ENCODE assay signal across 16 cellular contexts in the genomic region with DNA sequence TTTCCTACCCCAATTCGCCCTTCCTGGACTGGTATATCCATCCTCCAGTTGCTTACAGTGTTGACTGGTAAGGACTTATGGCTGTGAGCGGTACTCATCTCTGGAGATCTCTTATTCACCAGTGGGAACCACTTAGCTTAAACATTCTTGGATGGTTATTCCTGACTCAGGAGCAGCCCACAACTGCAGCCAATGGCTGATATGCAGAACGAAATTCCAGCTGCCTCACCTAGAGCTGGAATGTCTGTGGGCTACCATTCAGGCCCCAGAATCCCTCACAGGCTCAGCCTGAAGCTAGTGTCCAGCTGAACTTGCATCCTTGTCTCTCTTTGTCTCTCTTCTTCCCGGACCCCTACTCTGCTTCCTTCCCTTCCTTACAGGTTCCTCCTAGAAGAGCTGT.
"Had no signal": no experiment of that assay in that cellular context is flagged by ENCODE, and none has a peak within 500 bp of the region (broad histone marks: within the 10 kb centered on the region; RNA-seq: fewer than 3 reads in every experiment).

No MANE protein-coding gene starts in this region.

- H3K36me3 ChIP-seq: esophagus muscularis mucosa, lower lobe of right lung, ovary, sigmoid colon, thoracic aorta had no signal

- H3K4me3 Mint-ChIP-seq: activated CD4-positive, alpha-beta T cell treated with anti-CD3 and anti-CD28 coated beads, Interleukin-2, amount 10 ng/mL, durations not matched to agents 24 days and 14 days; activated naive CD4-positive, alpha-beta T cell treated with anti-CD3 and anti-CD28 coated beads for 36 hours; mesothelial cell of epicardium; neural crest cell had no signal

- H3K4me1 ChIP-seq: body of pancreas, esophagus muscularis mucosa, lower lobe of right lung, sigmoid colon had no signal

- H3K9me3 Mint-ChIP-seq: activated CD4-positive, alpha-beta T cell treated with anti-CD3 and anti-CD28 coated beads, Interleukin-2, amount 10 ng/mL, durations not matched to agents 24 days and 14 days; activated naive CD4-positive, alpha-beta T cell treated with anti-CD3 and anti-CD28 coated beads for 36 hours; mesothelial cell of epicardium; neural crest cell had no signal

- DNase-seq: activated CD4-positive, alpha-beta T cell treated with anti-CD3 and anti-CD28 coated beads, Interleukin-2, amount 10 ng/mL, durations not matched to agents 24 days and 14 days; activated CD4-positive, CD25-positive, alpha-beta regulatory T cell; activated naive CD4-positive, alpha-beta T cell treated with anti-CD3 and anti-CD28 coated beads for 36 hours; body of pancreas; caudate nucleus; head of caudate nucleus; immature natural killer cell; left colon; lower lobe of right lung; ovary; sigmoid colon; stimulated activated CD4-positive, alpha-beta T cell treated with anti-CD3 and anti-CD28 coated beads, Interleukin-1b, Interleukin-23, amount 100 ng/mL, for 48 hours had no signal

- H3K4me1 Mint-ChIP-seq: activated CD4-positive, alpha-beta T cell treated with anti-CD3 and anti-CD28 coated beads, Interleukin-2, amount 10 ng/mL, durations not matched to agents 24 days and 14 days; immature natural killer cell; mesothelial cell of epicardium had no signal

- H3K27ac ChIP-seq: body of pancreas, esophagus muscularis mucosa, lower lobe of right lung, ovary, sigmoid colon, thoracic aorta had no signal

- ATAC-seq: body of pancreas, left colon, lower lobe of right lung had no signal

- H3K4me3 ChIP-seq: body of pancreas, esophagus muscularis mucosa, lower lobe of right lung, ovary, sigmoid colon, thoracic aorta had no signal

- H3K27me3 ChIP-seq: body of pancreas, esophagus muscularis mucosa, ovary, sigmoid colon had no signal

- H3K36me3 Mint-ChIP-seq: immature natural killer cell, mesothelial cell of epicardium had no signal

- H3K27me3 Mint-ChIP-seq: activated CD4-positive, alpha-beta T cell treated with anti-CD3 and anti-CD28 coated beads, Interleukin-2, amount 10 ng/mL, durations not matched to agents 24 days and 14 days had no signal

- H3K27ac Mint-ChIP-seq: activated CD4-positive, alpha-beta T cell treated with anti-CD3 and anti-CD28 coated beads, Interleukin-2, amount 10 ng/mL, durations not matched to agents 24 days and 14 days; activated naive CD4-positive, alpha-beta T cell treated with anti-CD3 and anti-CD28 coated beads for 36 hours; immature natural killer cell; mesothelial cell of epicardium had no signal
